1 cellular context compared by ENCODE assay signal in genomic region chr9:35756275-35756742, GRCh38.
TF ChIP-seq lines count a peak whose summit lies in the region.

No MANE protein-coding gene starts in this region.

TF ChIP-seq in endothelial cell of umbilical vein, 7 proteins besides CTCF, POLR2A, EP300 and RAD21:
- TF ChIP-seq POLR2AphosphoS5 (IDR thresholded peaks at IDR 0.05; ENCODE audit: insufficient read depth, low read depth, low read length): no peak
- TF ChIP-seq EZH2 (IDR thresholded peaks at IDR 0.05; ENCODE audit: borderline replicate concordance, low read depth, low read length, severe bottlenecking): no peak
- no peak for TF ChIP-seq FOS (IDR thresholded peaks at IDR 0.05; ENCODE audit: borderline replicate concordance, insufficient read depth, low read length)
- TF ChIP-seq JUN (IDR thresholded peaks at IDR 0.05; ENCODE audit: borderline replicate concordance, insufficient read depth, insufficient read length, low read depth): no peak
- no peak for TF ChIP-seq MAX (IDR thresholded peaks at IDR 0.05; ENCODE audit: insufficient read depth, insufficient read length)
- no peak for TF ChIP-seq GATA2 (IDR thresholded peaks at IDR 0.05; ENCODE audit: insufficient read depth, insufficient read length, low read depth, low read length)
- TF ChIP-seq MYC (IDR thresholded peaks at IDR 0.05; ENCODE audit: low read depth, low read length): no peak
